ENCODE assay signal across 1 cellular context in the genomic region with DNA sequence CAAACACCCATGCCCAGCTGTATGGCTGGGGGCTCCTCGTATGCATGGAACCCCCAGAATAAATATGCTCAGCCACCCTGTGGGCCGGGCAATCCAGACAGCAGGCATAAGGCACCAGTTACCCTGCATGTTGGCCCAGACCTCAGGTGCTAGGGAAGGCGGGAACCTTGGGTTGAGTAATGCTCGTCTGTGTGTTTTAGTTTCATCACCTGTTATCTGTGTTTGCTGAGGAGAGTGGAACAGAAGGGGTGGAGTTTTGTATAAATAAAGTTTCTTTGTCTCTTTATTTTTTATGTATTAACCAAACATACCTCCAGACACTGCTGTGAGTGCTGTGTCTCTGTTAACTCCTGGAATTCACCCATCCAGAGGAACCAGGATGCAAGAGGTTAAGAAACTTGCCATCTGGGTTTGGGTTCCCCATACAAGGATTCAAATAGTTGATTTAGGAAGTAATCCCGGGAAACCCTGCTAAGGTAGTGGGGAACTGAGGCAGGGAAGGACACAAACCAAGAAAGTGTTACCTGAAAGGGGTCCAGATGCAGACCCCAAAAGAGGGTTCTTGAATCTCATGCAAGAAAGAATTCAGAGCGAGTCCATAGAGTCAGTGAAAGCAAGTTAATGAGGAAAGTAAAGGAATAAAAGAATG.
TF ChIP-seq lines count a peak whose summit lies in the region.

No MANE protein-coding gene starts in this region.

TF ChIP-seq in IMR-90, 13 proteins besides CTCF, POLR2A, EP300 and RAD21:
- TF ChIP-seq NFE2L2 (IDR thresholded peaks at IDR 0.05; ENCODE audit: low read depth, low read length) (no peak), MXI1 (IDR thresholded peaks at IDR 0.05; ENCODE audit: borderline replicate concordance, low read depth, low read length) (no peak), FOS (IDR thresholded peaks at IDR 0.05; ENCODE audit: low read depth, low read length) (no peak), RCOR1 (IDR thresholded peaks at IDR 0.05; ENCODE audit: insufficient replicate concordance, low read length) (no peak), RFX5 (IDR thresholded peaks at IDR 0.05; ENCODE audit: low read depth, low read length) (no peak), MAFK (IDR thresholded peaks at IDR 0.05; ENCODE audit: low read depth, low read length) (no peak), CEBPB (IDR thresholded peaks at IDR 0.05; ENCODE audit: low read depth, low read length) (no peak), USF2 (IDR thresholded peaks at IDR 0.05; ENCODE audit: low read depth, low read length) (no peak), BHLHE40 (IDR thresholded peaks at IDR 0.05; ENCODE audit: low read depth, low read length) (no peak), MAZ (IDR thresholded peaks at IDR 0.05; ENCODE audit: borderline replicate concordance, low read depth, low read length) (no peak), CHD1 (IDR thresholded peaks at IDR 0.05; ENCODE audit: low read depth, low read length) (no peak), SMC3 (IDR thresholded peaks at IDR 0.05; ENCODE audit: low read depth, low read length) (no peak)
- TF ChIP-seq, protein P1, sequence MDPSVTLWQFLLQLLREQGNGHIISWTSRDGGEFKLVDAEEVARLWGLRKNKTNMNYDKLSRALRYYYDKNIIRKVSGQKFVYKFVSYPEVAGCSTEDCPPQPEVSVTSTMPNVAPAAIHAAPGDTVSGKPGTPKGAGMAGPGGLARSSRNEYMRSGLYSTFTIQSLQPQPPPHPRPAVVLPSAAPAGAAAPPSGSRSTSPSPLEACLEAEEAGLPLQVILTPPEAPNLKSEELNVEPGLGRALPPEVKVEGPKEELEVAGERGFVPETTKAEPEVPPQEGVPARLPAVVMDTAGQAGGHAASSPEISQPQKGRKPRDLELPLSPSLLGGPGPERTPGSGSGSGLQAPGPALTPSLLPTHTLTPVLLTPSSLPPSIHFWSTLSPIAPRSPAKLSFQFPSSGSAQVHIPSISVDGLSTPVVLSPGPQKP (IDR thresholded peaks at IDR 0.05; ENCODE audit: borderline replicate concordance, low read depth, low read length): no peak
